ENCODE assay signal across 13 cellular contexts in the genomic region with DNA sequence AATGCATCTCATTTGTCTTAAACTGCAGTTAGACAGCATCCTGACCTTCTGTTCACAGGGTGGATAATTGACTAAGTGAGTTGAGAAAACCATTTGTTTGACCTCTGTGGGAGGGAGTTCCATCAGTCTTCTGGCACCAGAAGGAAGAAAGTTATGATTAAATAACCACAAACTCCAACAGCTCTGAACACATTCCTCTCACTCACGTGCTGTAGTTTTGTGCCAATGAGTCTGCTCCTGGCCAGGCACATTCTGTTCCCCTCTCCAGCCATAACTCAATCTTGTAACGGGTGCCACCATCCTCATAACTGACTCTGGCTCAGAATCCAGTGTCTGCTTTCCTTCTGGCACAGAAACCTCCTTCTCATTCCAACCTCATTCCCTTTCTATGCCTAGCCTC.
DNase-seq lines count a peak whose midpoint lies in the region; ATAC-seq and TF ChIP-seq lines count a peak whose summit lies in the region.
"Had no signal": no experiment of that assay in that cellular context is flagged by ENCODE, and none has a peak within 500 bp of the region (broad histone marks: within the 10 kb centered on the region; RNA-seq: fewer than 3 reads in every experiment).

No MANE protein-coding gene starts in this region.

- POLR2A ChIA-PET in naive thymus-derived CD8-positive, alpha-beta T cell (lab: Charles Lee): no interaction called here

- 2% methylated on average over 2 of the region's 2 CpGs for WGBS in aorta, 2 donors

- no peaks in the 10 kb centered on the region for H3K4me1 Mint-ChIP-seq in activated naive CD8-positive, alpha-beta T cell treated with anti-CD3 and anti-CD28 coated beads for 36 hours
- no peaks in the 10 kb centered on the region for H3K4me1 Mint-ChIP-seq in naive thymus-derived CD8-positive, alpha-beta T cell

- H3K4me3 ChIP-seq in epithelial cell of proximal tubule (ENCODE audit: low read depth, low read length): no peak overlapping the region
- no peak overlapping the region for H3K4me3 ChIP-seq in mucosa of descending colon
- no peak overlapping the region for H3K4me3 ChIP-seq in aorta (ENCODE audit: low read length in 2 of 2)
- H3K4me3 ChIP-seq: HAP-1, heart right ventricle had no signal

- no peak overlapping the region for H3K4me3 Mint-ChIP-seq in activated naive CD8-positive, alpha-beta T cell treated with anti-CD3 and anti-CD28 coated beads for 36 hours
- H3K4me3 Mint-ChIP-seq in naive thymus-derived CD8-positive, alpha-beta T cell: no peak overlapping the region

- peaks cover 28% of the 10 kb centered on the region for H3K9me3 ChIP-seq in mucosa of descending colon
- no peaks in the 10 kb centered on the region for H3K9me3 ChIP-seq in aorta (ENCODE audit: control insufficient read depth, low read length)
- H3K9me3 ChIP-seq: HAP-1, heart right ventricle had no signal

- TF ChIP-seq CTCF in epithelial cell of proximal tubule (conservative IDR thresholded peaks at IDR 0.05; ENCODE audit: low read depth, low read length) (no peak), mucosa of descending colon (IDR thresholded peaks at IDR 0.05) (no peak)

- intact Hi-C loops in Right ventricle myocardium superior (cut with DNase I): no loop called here
- intact Hi-C loops in cardiac septum (cut with DNase I): no loop called here
- intact Hi-C loops in mucosa of descending colon (cut with DNase I, micrococcal nuclease): no loop called here
- intact Hi-C loops in aorta (cut with DNase I): loop anchor here in 1 of 2 donors (10.0 kb wide), 1 partner anchor 160 kb away; no protein-coding TSS in a partner anchor

- H3K27ac ChIP-seq in aorta (ENCODE audit: low read depth in 1 of 2, low read length in 2 of 2): no peak overlapping the region
- H3K27ac ChIP-seq: heart right ventricle had no signal

- no peaks in the 10 kb centered on the region for H3K27me3 Mint-ChIP-seq in activated naive CD8-positive, alpha-beta T cell treated with anti-CD3 and anti-CD28 coated beads for 36 hours
- no peaks in the 10 kb centered on the region for H3K27me3 Mint-ChIP-seq in naive thymus-derived CD8-positive, alpha-beta T cell

- peak; percentile 40 for DNase-seq in Right ventricle myocardium superior
- DNase-seq in cardiac septum (ENCODE audit: low spot score): no peak
- DNase-seq in epithelial cell of proximal tubule (ENCODE audit: low read depth): peak; percentile 68
- peak in 2 of 3 donors; percentile 2 to 27 for DNase-seq in mucosa of descending colon
- DNase-seq in aorta: peak; percentile 68 to 74
- DNase-seq in activated naive CD8-positive, alpha-beta T cell treated with anti-CD3 and anti-CD28 coated beads for 36 hours: no peak
- no peak for DNase-seq in naive thymus-derived CD8-positive, alpha-beta T cell
- no peak for DNase-seq in islet precursor cell
- DNase-seq: activated CD8-positive, alpha-beta memory T cell treated with anti-CD3 and anti-CD28 coated beads, Interleukin-2, amount 50 U/mL, for 4 hours; heart right ventricle; NCI-H1417; stimulated activated CD4-positive, alpha-beta T cell treated with anti-CD3 and anti-CD28 coated beads, Interleukin-2, amount 100 ng/mL, for 24 hours had no signal

- H3K4me1 ChIP-seq in mucosa of descending colon (ENCODE audit: low read depth): no peaks in the 10 kb centered on the region
- peaks cover 0 to 3% of the 10 kb centered on the region in 2 donors for H3K4me1 ChIP-seq in aorta (ENCODE audit: control insufficient read depth in 1 of 2, insufficient read depth in 2 of 2, low read length in 2 of 2)
- H3K4me1 ChIP-seq: HAP-1, heart right ventricle had no signal

- no peaks in the 10 kb centered on the region for H3K36me3 ChIP-seq in mucosa of descending colon (ENCODE audit: low read depth)
- H3K36me3 ChIP-seq in aorta (ENCODE audit: control insufficient read depth in 1 of 2, insufficient read depth in 2 of 2, low read length in 1 of 2): no peaks in the 10 kb centered on the region
- H3K36me3 ChIP-seq: HAP-1, heart right ventricle had no signal

- H3K27me3 ChIP-seq in aorta (ENCODE audit: control insufficient read depth in 1 of 2, insufficient read depth in 2 of 2, low read length in 1 of 2): no peaks in the 10 kb centered on the region
- H3K27me3 ChIP-seq: heart right ventricle had no signal

- ATAC-seq in Right ventricle myocardium superior (ENCODE audit: poor library complexity): peak; percentile 71
- ATAC-seq in mucosa of descending colon: peak; percentile 42
- peak; percentile 92 for ATAC-seq in aorta (ENCODE audit: low FRiP score)
- no peak for ATAC-seq in naive thymus-derived CD8-positive, alpha-beta T cell

- H3K27ac Mint-ChIP-seq in activated naive CD8-positive, alpha-beta T cell treated with anti-CD3 and anti-CD28 coated beads for 36 hours: no peak overlapping the region
- no peak overlapping the region for H3K27ac Mint-ChIP-seq in naive thymus-derived CD8-positive, alpha-beta T cell

- H3K9me3 Mint-ChIP-seq in activated naive CD8-positive, alpha-beta T cell treated with anti-CD3 and anti-CD28 coated beads for 36 hours: peaks cover 3% of the 10 kb centered on the region
- peaks cover 0 to 17% (median 0%) of the 10 kb centered on the region in 9 donors for H3K9me3 Mint-ChIP-seq in naive thymus-derived CD8-positive, alpha-beta T cell

- no peaks in the 10 kb centered on the region for H3K36me3 Mint-ChIP-seq in activated naive CD8-positive, alpha-beta T cell treated with anti-CD3 and anti-CD28 coated beads for 36 hours
- H3K36me3 Mint-ChIP-seq in naive thymus-derived CD8-positive, alpha-beta T cell: no peaks in the 10 kb centered on the region

Comparison
In these comparisons a context has a peak if more than half of its experiments do, and no peak if none do; other contexts are left out.
1. DNase-seq: peak in Right ventricle myocardium superior (single experiment), epithelial cell of proximal tubule (single experiment), mucosa of descending colon (2 of 3) and aorta (2 of 2); none in cardiac septum (single experiment), activated naive CD8-positive, alpha-beta T cell treated with anti-CD3 and anti-CD28 coated beads for 36 hours (single experiment), naive thymus-derived CD8-positive, alpha-beta T cell (0 of 10) and islet precursor cell (single experiment).
2. ATAC-seq: peak in Right ventricle myocardium superior (single experiment), mucosa of descending colon (single experiment) and aorta (single experiment); none in naive thymus-derived CD8-positive, alpha-beta T cell (0 of 2).